Comparison of ENCODE assay signal across 1 cellular context in the genomic region with DNA sequence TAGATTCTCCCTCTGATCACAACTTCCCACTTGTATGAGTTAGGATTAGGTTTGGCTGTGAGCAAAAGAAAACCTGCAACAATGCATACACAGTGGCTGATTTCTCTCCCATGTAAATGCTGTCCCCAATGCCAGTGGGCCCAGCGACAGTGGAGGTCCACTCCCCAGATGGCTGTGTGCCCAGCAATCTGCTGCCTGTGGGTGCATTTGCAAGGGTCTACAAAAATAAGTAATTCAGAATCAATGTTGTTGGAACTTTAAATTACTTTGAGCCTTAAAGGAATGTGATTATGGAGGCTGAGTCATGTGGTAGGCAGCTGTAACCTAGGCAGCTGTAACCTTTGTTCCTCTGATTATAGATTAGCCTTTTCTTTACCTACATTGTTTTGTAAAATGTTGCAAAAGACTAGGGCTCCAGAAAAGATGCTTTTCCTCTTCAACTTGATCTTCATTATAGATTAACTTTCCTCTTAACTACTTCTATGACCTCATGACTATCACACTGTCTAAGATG.
TF ChIP-seq lines count a peak whose summit lies in the region.

No MANE protein-coding gene starts in this region.

TF ChIP-seq in HepG2, 621 proteins besides CTCF, POLR2A, EP300 and RAD21 (continued from another document and continues in another):
- TF ChIP-seq, protein P1, sequence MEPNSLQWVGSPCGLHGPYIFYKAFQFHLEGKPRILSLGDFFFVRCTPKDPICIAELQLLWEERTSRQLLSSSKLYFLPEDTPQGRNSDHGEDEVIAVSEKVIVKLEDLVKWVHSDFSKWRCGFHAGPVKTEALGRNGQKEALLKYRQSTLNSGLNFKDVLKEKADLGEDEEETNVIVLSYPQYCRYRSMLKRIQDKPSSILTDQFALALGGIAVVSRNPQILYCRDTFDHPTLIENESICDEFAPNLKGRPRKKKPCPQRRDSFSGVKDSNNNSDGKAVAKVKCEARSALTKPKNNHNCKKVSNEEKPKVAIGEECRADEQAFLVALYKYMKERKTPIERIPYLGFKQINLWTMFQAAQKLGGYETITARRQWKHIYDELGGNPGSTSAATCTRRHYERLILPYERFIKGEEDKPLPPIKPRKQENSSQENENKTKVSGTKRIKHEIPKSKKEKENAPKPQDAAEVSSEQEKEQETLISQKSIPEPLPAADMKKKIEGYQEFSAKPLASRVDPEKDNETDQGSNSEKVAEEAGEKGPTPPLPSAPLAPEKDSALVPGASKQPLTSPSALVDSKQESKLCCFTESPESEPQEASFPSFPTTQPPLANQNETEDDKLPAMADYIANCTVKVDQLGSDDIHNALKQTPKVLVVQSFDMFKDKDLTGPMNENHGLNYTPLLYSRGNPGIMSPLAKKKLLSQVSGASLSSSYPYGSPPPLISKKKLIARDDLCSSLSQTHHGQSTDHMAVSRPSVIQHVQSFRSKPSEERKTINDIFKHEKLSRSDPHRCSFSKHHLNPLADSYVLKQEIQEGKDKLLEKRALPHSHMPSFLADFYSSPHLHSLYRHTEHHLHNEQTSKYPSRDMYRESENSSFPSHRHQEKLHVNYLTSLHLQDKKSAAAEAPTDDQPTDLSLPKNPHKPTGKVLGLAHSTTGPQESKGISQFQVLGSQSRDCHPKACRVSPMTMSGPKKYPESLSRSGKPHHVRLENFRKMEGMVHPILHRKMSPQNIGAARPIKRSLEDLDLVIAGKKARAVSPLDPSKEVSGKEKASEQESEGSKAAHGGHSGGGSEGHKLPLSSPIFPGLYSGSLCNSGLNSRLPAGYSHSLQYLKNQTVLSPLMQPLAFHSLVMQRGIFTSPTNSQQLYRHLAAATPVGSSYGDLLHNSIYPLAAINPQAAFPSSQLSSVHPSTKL (CRISPR knock-in tag; IDR thresholded peaks at IDR 0.05), result peak; percentile 72; the same call in 1 of the 2 replicates
- TF ChIP-seq SOX5 (CRISPR knock-in tag; IDR thresholded peaks at IDR 0.05; ENCODE audit: borderline replicate concordance) (peak; percentile 97), FOXA3 (CRISPR knock-in tag; IDR thresholded peaks at IDR 0.05) (peak; percentile 45; the same call in 1 of the 2 replicates), ZNF256 (CRISPR knock-in tag; conservative IDR thresholded peaks at IDR 0.05) (no peak), ZMYM2 (CRISPR knock-in tag; IDR thresholded peaks at IDR 0.05) (no peak), NR2F2 (IDR thresholded peaks at IDR 0.05; ENCODE audit: borderline replicate concordance, low read depth) (peak; percentile 46; the same call in 1 of the 2 replicates), SALL1 (CRISPR knock-in tag; IDR thresholded peaks at IDR 0.05) (peak; percentile 65), KLF6 (CRISPR knock-in tag; IDR thresholded peaks at IDR 0.05) (0 out of 2 replicates have a peak, but pooled peaks have one; percentile 21), ATF7 (IDR thresholded peaks at IDR 0.05) (0 out of 2 replicates have a peak, but pooled peaks have one; percentile 30), ATF7 (CRISPR knock-in tag; IDR thresholded peaks at IDR 0.05) (no peak; the same call in 1 of the 2 replicates), ZNF773 (CRISPR knock-in tag; IDR thresholded peaks at IDR 0.05; ENCODE audit: borderline replicate concordance) (no peak), ZNF850 (CRISPR knock-in tag; conservative IDR thresholded peaks at IDR 0.05) (no peak), PHF8 (CRISPR knock-in tag; IDR thresholded peaks at IDR 0.05) (no peak), ZNF720 (CRISPR knock-in tag; IDR thresholded peaks at IDR 0.05) (no peak), TCF7 (IDR thresholded peaks at IDR 0.05; ENCODE audit: low read depth) (peak; percentile 56), THYN1 (CRISPR knock-in tag; IDR thresholded peaks at IDR 0.05; ENCODE audit: borderline replicate concordance, low read depth) (no peak)
- TF ChIP-seq, protein P2, sequence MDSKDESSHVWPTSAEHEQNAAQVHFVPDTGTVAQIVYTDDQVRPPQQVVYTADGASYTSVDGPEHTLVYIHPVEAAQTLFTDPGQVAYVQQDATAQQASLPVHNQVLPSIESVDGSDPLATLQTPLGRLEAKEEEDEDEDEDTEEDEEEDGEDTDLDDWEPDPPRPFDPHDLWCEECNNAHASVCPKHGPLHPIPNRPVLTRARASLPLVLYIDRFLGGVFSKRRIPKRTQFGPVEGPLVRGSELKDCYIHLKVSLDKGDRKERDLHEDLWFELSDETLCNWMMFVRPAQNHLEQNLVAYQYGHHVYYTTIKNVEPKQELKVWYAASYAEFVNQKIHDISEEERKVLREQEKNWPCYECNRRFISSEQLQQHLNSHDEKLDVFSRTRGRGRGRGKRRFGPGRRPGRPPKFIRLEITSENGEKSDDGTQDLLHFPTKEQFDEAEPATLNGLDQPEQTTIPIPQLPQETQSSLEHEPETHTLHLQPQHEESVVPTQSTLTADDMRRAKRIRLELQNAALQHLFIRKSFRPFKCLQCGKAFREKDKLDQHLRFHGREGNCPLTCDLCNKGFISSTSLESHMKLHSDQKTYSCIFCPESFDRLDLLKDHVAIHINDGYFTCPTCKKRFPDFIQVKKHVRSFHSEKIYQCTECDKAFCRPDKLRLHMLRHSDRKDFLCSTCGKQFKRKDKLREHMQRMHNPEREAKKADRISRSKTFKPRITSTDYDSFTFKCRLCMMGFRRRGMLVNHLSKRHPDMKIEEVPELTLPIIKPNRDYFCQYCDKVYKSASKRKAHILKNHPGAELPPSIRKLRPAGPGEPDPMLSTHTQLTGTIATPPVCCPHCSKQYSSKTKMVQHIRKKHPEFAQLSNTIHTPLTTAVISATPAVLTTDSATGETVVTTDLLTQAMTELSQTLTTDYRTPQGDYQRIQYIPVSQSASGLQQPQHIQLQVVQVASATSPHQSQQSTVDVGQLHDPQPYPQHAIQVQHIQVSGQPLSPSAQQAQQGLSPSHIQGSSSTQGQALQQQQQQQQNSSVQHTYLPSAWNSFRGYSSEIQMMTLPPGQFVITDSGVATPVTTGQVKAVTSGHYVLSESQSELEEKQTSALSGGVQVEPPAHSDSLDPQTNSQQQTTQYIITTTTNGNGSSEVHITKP (CRISPR knock-in tag; IDR thresholded peaks at IDR 0.05; ENCODE audit: low read depth), result no peak
- TF ChIP-seq, protein P3, sequence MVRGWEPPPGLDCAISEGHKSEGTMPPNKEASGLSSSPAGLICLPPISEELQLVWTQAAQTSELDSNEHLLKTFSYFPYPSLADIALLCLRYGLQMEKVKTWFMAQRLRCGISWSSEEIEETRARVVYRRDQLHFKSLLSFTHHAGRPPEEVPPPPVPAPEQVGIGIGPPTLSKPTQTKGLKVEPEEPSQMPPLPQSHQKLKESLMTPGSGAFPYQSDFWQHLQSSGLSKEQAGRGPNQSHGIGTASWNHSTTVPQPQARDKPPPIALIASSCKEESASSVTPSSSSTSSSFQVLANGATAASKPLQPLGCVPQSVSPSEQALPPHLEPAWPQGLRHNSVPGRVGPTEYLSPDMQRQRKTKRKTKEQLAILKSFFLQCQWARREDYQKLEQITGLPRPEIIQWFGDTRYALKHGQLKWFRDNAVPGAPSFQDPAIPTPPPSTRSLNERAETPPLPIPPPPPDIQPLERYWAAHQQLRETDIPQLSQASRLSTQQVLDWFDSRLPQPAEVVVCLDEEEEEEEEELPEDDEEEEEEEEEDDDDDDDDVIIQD (CRISPR knock-in tag; IDR thresholded peaks at IDR 0.05; ENCODE audit: low read depth), result no peak; the same call in 1 of the 2 replicates
- TF ChIP-seq, protein P4, sequence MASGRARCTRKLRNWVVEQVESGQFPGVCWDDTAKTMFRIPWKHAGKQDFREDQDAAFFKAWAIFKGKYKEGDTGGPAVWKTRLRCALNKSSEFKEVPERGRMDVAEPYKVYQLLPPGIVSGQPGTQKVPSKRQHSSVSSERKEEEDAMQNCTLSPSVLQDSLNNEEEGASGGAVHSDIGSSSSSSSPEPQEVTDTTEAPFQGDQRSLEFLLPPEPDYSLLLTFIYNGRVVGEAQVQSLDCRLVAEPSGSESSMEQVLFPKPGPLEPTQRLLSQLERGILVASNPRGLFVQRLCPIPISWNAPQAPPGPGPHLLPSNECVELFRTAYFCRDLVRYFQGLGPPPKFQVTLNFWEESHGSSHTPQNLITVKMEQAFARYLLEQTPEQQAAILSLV (CRISPR knock-in tag; IDR thresholded peaks at IDR 0.05; ENCODE audit: borderline replicate concordance), result no peak
- TF ChIP-seq, protein P5, sequence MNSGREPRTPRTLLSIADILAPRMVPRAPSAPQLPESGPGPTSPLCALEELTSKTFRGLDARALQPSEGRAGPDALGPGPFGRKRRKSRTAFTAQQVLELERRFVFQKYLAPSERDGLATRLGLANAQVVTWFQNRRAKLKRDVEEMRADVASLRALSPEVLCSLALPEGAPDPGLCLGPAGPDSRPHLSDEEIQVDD (CRISPR knock-in tag; IDR thresholded peaks at IDR 0.05; ENCODE audit: borderline replicate concordance), result no peak
- TF ChIP-seq, protein P6, sequence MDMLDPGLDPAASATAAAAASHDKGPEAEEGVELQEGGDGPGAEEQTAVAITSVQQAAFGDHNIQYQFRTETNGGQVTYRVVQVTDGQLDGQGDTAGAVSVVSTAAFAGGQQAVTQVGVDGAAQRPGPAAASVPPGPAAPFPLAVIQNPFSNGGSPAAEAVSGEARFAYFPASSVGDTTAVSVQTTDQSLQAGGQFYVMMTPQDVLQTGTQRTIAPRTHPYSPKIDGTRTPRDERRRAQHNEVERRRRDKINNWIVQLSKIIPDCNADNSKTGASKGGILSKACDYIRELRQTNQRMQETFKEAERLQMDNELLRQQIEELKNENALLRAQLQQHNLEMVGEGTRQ (IDR thresholded peaks at IDR 0.05; ENCODE audit: low read depth, low read length), result no peak
- TF ChIP-seq, protein P6 (CRISPR knock-in tag; IDR thresholded peaks at IDR 0.05; ENCODE audit: borderline replicate concordance), result peak; percentile 32; the same call in 1 of the 2 replicates
- TF ChIP-seq, protein P7, sequence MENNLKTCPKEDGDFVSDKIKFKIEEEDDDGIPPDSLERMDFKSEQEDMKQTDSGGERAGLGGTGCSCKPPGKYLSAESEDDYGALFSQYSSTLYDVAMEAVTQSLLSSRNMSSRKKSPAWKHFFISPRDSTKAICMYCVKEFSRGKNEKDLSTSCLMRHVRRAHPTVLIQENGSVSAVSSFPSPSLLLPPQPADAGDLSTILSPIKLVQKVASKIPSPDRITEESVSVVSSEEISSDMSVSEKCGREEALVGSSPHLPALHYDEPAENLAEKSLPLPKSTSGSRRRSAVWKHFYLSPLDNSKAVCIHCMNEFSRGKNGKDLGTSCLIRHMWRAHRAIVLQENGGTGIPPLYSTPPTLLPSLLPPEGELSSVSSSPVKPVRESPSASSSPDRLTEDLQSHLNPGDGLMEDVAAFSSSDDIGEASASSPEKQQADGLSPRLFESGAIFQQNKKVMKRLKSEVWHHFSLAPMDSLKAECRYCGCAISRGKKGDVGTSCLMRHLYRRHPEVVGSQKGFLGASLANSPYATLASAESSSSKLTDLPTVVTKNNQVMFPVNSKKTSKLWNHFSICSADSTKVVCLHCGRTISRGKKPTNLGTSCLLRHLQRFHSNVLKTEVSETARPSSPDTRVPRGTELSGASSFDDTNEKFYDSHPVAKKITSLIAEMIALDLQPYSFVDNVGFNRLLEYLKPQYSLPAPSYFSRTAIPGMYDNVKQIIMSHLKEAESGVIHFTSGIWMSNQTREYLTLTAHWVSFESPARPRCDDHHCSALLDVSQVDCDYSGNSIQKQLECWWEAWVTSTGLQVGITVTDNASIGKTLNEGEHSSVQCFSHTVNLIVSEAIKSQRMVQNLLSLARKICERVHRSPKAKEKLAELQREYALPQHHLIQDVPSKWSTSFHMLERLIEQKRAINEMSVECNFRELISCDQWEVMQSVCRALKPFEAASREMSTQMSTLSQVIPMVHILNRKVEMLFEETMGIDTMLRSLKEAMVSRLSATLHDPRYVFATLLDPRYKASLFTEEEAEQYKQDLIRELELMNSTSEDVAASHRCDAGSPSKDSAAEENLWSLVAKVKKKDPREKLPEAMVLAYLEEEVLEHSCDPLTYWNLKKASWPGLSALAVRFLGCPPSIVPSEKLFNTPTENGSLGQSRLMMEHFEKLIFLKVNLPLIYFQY (CRISPR knock-in tag; IDR thresholded peaks at IDR 0.05; ENCODE audit: borderline replicate concordance), result no peak
- TF ChIP-seq, protein P8, sequence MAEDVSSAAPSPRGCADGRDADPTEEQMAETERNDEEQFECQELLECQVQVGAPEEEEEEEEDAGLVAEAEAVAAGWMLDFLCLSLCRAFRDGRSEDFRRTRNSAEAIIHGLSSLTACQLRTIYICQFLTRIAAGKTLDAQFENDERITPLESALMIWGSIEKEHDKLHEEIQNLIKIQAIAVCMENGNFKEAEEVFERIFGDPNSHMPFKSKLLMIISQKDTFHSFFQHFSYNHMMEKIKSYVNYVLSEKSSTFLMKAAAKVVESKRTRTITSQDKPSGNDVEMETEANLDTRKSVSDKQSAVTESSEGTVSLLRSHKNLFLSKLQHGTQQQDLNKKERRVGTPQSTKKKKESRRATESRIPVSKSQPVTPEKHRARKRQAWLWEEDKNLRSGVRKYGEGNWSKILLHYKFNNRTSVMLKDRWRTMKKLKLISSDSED (CRISPR knock-in tag; IDR thresholded peaks at IDR 0.05), result no peak
- TF ChIP-seq, protein P9, sequence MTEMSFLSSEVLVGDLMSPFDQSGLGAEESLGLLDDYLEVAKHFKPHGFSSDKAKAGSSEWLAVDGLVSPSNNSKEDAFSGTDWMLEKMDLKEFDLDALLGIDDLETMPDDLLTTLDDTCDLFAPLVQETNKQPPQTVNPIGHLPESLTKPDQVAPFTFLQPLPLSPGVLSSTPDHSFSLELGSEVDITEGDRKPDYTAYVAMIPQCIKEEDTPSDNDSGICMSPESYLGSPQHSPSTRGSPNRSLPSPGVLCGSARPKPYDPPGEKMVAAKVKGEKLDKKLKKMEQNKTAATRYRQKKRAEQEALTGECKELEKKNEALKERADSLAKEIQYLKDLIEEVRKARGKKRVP (CRISPR knock-in tag; IDR thresholded peaks at IDR 0.05), result peak in 1 of 2 experiments; percentile 28; a peak in 1 of 4 replicates
- TF ChIP-seq, protein P10, sequence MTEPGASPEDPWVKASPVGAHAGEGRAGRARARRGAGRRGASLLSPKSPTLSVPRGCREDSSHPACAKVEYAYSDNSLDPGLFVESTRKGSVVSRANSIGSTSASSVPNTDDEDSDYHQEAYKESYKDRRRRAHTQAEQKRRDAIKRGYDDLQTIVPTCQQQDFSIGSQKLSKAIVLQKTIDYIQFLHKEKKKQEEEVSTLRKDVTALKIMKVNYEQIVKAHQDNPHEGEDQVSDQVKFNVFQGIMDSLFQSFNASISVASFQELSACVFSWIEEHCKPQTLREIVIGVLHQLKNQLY (CRISPR knock-in tag; IDR thresholded peaks at IDR 0.05), result peak; percentile 83
- TF ChIP-seq, protein P11, sequence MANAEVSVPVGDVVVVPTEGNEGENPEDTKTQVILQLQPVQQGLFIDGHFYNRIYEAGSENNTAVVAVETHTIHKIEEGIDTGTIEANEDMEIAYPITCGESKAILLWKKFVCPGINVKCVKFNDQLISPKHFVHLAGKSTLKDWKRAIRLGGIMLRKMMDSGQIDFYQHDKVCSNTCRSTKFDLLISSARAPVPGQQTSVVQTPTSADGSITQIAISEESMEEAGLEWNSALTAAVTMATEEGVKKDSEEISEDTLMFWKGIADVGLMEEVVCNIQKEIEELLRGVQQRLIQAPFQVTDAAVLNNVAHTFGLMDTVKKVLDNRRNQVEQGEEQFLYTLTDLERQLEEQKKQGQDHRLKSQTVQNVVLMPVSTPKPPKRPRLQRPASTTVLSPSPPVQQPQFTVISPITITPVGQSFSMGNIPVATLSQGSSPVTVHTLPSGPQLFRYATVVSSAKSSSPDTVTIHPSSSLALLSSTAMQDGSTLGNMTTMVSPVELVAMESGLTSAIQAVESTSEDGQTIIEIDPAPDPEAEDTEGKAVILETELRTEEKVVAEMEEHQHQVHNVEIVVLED (CRISPR knock-in tag; IDR thresholded peaks at IDR 0.05; ENCODE audit: borderline replicate concordance), result 0 out of 2 replicates have a peak, but pooled peaks have one; percentile 17
- TF ChIP-seq, protein P12, sequence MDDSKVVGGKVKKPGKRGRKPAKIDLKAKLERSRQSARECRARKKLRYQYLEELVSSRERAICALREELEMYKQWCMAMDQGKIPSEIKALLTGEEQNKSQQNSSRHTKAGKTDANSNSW (CRISPR knock-in tag; IDR thresholded peaks at IDR 0.05; ENCODE audit: borderline replicate concordance), result no peak
